ENCODE assay signal across 14 cellular contexts in the genomic region with DNA sequence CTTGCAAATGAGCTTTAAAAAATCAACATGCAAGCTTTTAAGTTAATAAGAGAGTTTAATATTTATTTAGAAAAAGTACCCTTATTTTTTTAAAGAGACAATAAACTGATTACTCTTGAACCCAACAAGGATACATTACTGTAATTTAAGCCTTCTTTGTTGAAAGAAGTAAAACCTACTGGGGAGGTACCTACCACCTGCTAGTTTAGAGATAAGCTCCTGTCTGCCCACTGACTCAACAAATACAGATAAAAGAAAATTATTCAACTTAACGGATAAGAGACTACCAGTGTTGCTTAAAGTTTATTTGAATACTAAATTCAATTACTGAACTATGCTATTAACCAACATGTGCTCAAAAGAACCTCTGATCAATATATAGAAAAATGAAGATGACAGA. TPM values are rescaled to one million over a fixed set of nuclear protein-coding genes. Genes with fewer than 3 reads are reported as not detected.
DNase-seq lines count a peak whose midpoint lies in the region; ATAC-seq and TF ChIP-seq lines count a peak whose summit lies in the region.
"Had no signal": no experiment of that assay in that cellular context is flagged by ENCODE, and none has a peak within 500 bp of the region (broad histone marks: within the 10 kb centered on the region; RNA-seq: fewer than 3 reads in every experiment).

No MANE protein-coding gene starts in this region.

- no peak overlapping the region for H3K4me3 Mint-ChIP-seq in CD4-positive, CD25-positive, alpha-beta regulatory T cell
- H3K4me3 Mint-ChIP-seq in endodermal cell = peak overlapping the region; percentile 5
- H3K4me3 Mint-ChIP-seq: HFFc6 had no signal

- H3K36me3 Mint-ChIP-seq in CD4-positive, CD25-positive, alpha-beta regulatory T cell = peaks cover 9% of the 10 kb centered on the region
- H3K36me3 Mint-ChIP-seq in endodermal cell (ENCODE audit: low read depth) = peaks cover 10% of the 10 kb centered on the region

- H3K9me3 ChIP-seq in CD4-positive, CD25-positive, alpha-beta regulatory T cell (ENCODE audit: control insufficient read depth in 2 of 2, low read length in 2 of 2) = no peaks in the 10 kb centered on the region
- H3K9me3 ChIP-seq in endodermal cell (ENCODE audit: control insufficient read depth, low read length) (no peaks in the 10 kb centered on the region), MG63 (no peaks in the 10 kb centered on the region)
- H3K9me3 ChIP-seq: BE2C had no signal

- 0% methylated on average over 1 of the region's 1 CpG; no CpG with 5 or more reads in 1 of the 2 experiments for WGBS in endodermal cell (ENCODE audit: insufficient coverage in 1 of 2, insufficient read length in 1 of 2), 2 experiments

- peaks cover 51 to 80% (median 56%) of the 10 kb centered on the region in 4 donors for H3K4me1 Mint-ChIP-seq in CD4-positive, CD25-positive, alpha-beta regulatory T cell
- peaks cover 52% of the 10 kb centered on the region for H3K4me1 Mint-ChIP-seq in endodermal cell

- H3K9me3 Mint-ChIP-seq in CD4-positive, CD25-positive, alpha-beta regulatory T cell = no peaks in the 10 kb centered on the region
- H3K9me3 Mint-ChIP-seq in endodermal cell = no peaks in the 10 kb centered on the region
- H3K9me3 Mint-ChIP-seq: CD8-positive, alpha-beta memory T cell; HFFc6 had no signal

- H3K27ac Mint-ChIP-seq in CD4-positive, CD25-positive, alpha-beta regulatory T cell = peak overlapping the region in 2 of 3 donors; percentile 18 to 45
- no peak overlapping the region for H3K27ac Mint-ChIP-seq in endodermal cell
- H3K27ac Mint-ChIP-seq: HFFc6 had no signal

- no peak overlapping the region for H3K27ac ChIP-seq in CD4-positive, CD25-positive, alpha-beta regulatory T cell (ENCODE audit: insufficient read depth, low read length, poor library complexity, severe bottlenecking)
- H3K27ac ChIP-seq in endodermal cell (ENCODE audit: low read depth, low read length) = no peak overlapping the region
- H3K27ac ChIP-seq: PC-9 had no signal

- no peak overlapping the region for H3K4me3 ChIP-seq in CD4-positive, CD25-positive, alpha-beta regulatory T cell (ENCODE audit: low read depth, low read length)
- peak overlapping the region; percentile 32 for H3K4me3 ChIP-seq in endodermal cell (ENCODE audit: low read length)
- H3K4me3 ChIP-seq in MG63 = no peak overlapping the region
- H3K4me3 ChIP-seq: PC-9 had no signal

- peaks cover 8% of the 10 kb centered on the region for H3K4me1 ChIP-seq in CD4-positive, CD25-positive, alpha-beta regulatory T cell (ENCODE audit: control insufficient read depth, insufficient read depth, low read length, poor library complexity, severe bottlenecking)
- H3K4me1 ChIP-seq in endodermal cell (ENCODE audit: control insufficient read depth, insufficient read depth, low read length) = peaks cover 29% of the 10 kb centered on the region
- H3K4me1 ChIP-seq: BE2C had no signal

- ATAC-seq in CD4-positive, CD25-positive, alpha-beta regulatory T cell (ENCODE audit: low read depth in 2 of 2) = no peak
- no peak for ATAC-seq in HG02759 (IDR thresholded peaks at IDR 0.05; ENCODE audit: unreplicated experiment)

- no peaks in the 10 kb centered on the region for H3K27me3 ChIP-seq in CD4-positive, CD25-positive, alpha-beta regulatory T cell (ENCODE audit: control insufficient read depth, insufficient read depth, low read length)
- H3K27me3 ChIP-seq in endodermal cell (ENCODE audit: control insufficient read depth, insufficient read depth, low read length, poor library complexity, severe bottlenecking) (no peaks in the 10 kb centered on the region), MG63 (no peaks in the 10 kb centered on the region)
- H3K27me3 ChIP-seq: BE2C had no signal

- TF ChIP-seq CTCF in endodermal cell (conservative IDR thresholded peaks at IDR 0.05) = no peak

- H3K27me3 Mint-ChIP-seq in CD4-positive, CD25-positive, alpha-beta regulatory T cell = no peaks in the 10 kb centered on the region
- no peaks in the 10 kb centered on the region for H3K27me3 Mint-ChIP-seq in endodermal cell (ENCODE audit: insufficient read depth)
- H3K27me3 Mint-ChIP-seq: CD8-positive, alpha-beta memory T cell had no signal

- DNase-seq in CD4-positive, CD25-positive, alpha-beta regulatory T cell = no peak
- DNase-seq in DMS53 (lab: John Stamatoyannopoulos, UW) (peak; percentile 51), NCI-H774 (lab: John Stamatoyannopoulos, UW) (peak; percentile 55), endodermal cell (no peak), MG63 (no peak), NCI-H1417 treated with DMSO at 0.1 percent for 48 hours (lab: John Stamatoyannopoulos, UW) (no peak)
- DNase-seq: BE2C; CD8-positive, alpha-beta memory T cell; GOT3; HFFc6; NCI-H1105 treated with DMSO at 0.1 percent for 48 hours; NCI-H510A; PC-9 had no signal

- H3K36me3 ChIP-seq in CD4-positive, CD25-positive, alpha-beta regulatory T cell (ENCODE audit: control insufficient read depth, insufficient read depth, low read length) = no peaks in the 10 kb centered on the region
- H3K36me3 ChIP-seq in endodermal cell (ENCODE audit: control insufficient read depth, insufficient read depth, low read length) (peaks cover 9% of the 10 kb centered on the region), MG63 (peaks cover 5% of the 10 kb centered on the region; the same call in 1 of the 2 replicates)
- H3K36me3 ChIP-seq: BE2C had no signal

- H3K9ac ChIP-seq in endodermal cell (ENCODE audit: extremely low read depth, low read length, poor library complexity, severe bottlenecking) = no peak overlapping the region

RNA-seq across cellular contexts. Expression of gene USP24, which starts 23.1 kb away (rescaled TPM):
- 60.9 TPM for total RNA-seq in CD4-positive, CD25-positive, alpha-beta regulatory T cell
- polyA plus RNA-seq in CD4-positive, CD25-positive, alpha-beta regulatory T cell = 1 to 10 TPM; 5.7 to 7.2 (median 6.1) TPM
- 10 to 100 TPM; 68.2 to 71.5 TPM for total RNA-seq in endodermal cell
- polyA plus RNA-seq in endodermal cell (2013, experiment 1 of 2) = 24.7 TPM
- polyA plus RNA-seq in endodermal cell (2013, experiment 2 of 2) = 24.5 TPM
- total RNA-seq in MG63 (2014; rRNA removed; shearing (Covaris generic); ENCODE audit: low replicate concordance) = 9.9 and 12.3 TPM in 2 replicates

Comparison
In these comparisons a context has a peak if more than half of its experiments do, and no peak if none do; other contexts are left out.
1. DNase-seq: peak in DMS53 (single experiment) and NCI-H774 (single experiment); none in CD4-positive, CD25-positive, alpha-beta regulatory T cell (0 of 3), endodermal cell (single experiment), MG63 (single experiment) and NCI-H1417 treated with DMSO at 0.1 percent for 48 hours (single experiment).